In the genomic region with DNA sequence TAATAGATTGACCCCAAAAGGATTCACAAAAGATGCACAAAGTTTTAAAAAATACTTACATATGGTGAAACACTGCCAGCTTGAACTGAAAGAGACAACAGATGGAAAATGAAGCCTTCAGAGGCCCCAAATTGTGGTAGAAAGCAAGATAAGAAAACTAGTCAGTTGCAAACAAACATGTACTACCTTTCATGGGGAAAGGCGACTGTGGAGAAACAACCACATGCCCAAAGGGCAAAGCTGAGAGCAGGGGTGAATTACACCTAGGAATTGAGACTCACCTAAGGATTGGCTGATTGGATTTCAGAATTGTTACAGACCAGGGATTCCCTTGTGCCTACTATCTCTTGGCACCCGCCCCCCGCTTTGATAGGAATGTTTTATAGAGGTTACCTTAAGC, we compare ENCODE assay signal across 16 cellular contexts. TPM values are rescaled to one million over a fixed set of nuclear protein-coding genes. Genes with fewer than 3 reads are reported as not detected.
A peak's percentile ranks its signal among the peaks of the same experiment; 100 is the strongest.
DNase-seq lines count a peak whose midpoint lies in the region; ATAC-seq and TF ChIP-seq lines count a peak whose summit lies in the region.
"Had no signal": no experiment of that assay in that cellular context is flagged by ENCODE, and none has a peak within 500 bp of the region (broad histone marks: within the 10 kb centered on the region; RNA-seq: fewer than 3 reads in every experiment).

No MANE protein-coding gene starts in this region.

- no peak overlapping the region for H2BK5ac ChIP-seq in trophoblast cell (ENCODE audit: low read depth, low read length, poor library complexity)

- H3K9me3 Mint-ChIP-seq in activated CD4-positive, alpha-beta T cell treated with anti-CD3 and anti-CD28 coated beads for 36 hours (ENCODE audit: low read depth) = peaks cover 6% of the 10 kb centered on the region
- H3K9me3 Mint-ChIP-seq in activated naive CD8-positive, alpha-beta T cell treated with anti-CD3 and anti-CD28 coated beads, Interleukin-2, amount 10 ng/mL, durations not matched to agents 7 days and 5 days = no peaks in the 10 kb centered on the region

- no peak overlapping the region for H3K18ac ChIP-seq in trophoblast cell (ENCODE audit: low read length)

- H2BK120ac ChIP-seq in trophoblast cell (ENCODE audit: insufficient read depth, low read length, poor library complexity) = no peak overlapping the region

- H4K91ac ChIP-seq in trophoblast cell (ENCODE audit: low read depth, low read length) = no peak overlapping the region

- H3K79me1 ChIP-seq in trophoblast cell (ENCODE audit: low read length) = no peaks in the 10 kb centered on the region

- intact Hi-C loops in activated CD4-positive, alpha-beta T cell treated with anti-CD3 and anti-CD28 coated beads for 36 hours (cut with DNase I, micrococcal nuclease) = loop anchor here (5.0 to 10.0 kb wide), 4 partner anchors 37 to 989 kb away; a partner anchor contains a TSS
- intact Hi-C loops in prostate gland (cut with DNase I) = no loop called here

- no peak for TF ChIP-seq CTCF in prostate gland (IDR thresholded peaks at IDR 0.05)

- H3K14ac ChIP-seq in trophoblast cell (ENCODE audit: low read length) = no peak overlapping the region

- no peak overlapping the region for H3K23ac ChIP-seq in trophoblast cell (ENCODE audit: low read length)

- peaks cover 96% of the 10 kb centered on the region for H3K4me1 Mint-ChIP-seq in activated CD4-positive, alpha-beta T cell treated with anti-CD3 and anti-CD28 coated beads for 36 hours
- peaks cover 65% of the 10 kb centered on the region for H3K4me1 Mint-ChIP-seq in activated naive CD8-positive, alpha-beta T cell treated with anti-CD3 and anti-CD28 coated beads, Interleukin-2, amount 10 ng/mL, durations not matched to agents 7 days and 5 days

- no peak for TF ChIP-seq POLR2A in prostate gland (IDR thresholded peaks at IDR 0.05)

- no CpG with 5 or more reads among the region's 3 CpGs for WGBS in trophoblast cell (ENCODE audit: extremely low coverage, insufficient coverage, insufficient read length)
- WGBS in prostate gland = 89% methylated on average over 3 of the region's 3 CpGs

- H2BK12ac ChIP-seq in trophoblast cell (ENCODE audit: low read length) = no peak overlapping the region

- peak overlapping the region; percentile 75 for H3K4me3 Mint-ChIP-seq in activated CD4-positive, alpha-beta T cell treated with anti-CD3 and anti-CD28 coated beads for 36 hours
- H3K4me3 Mint-ChIP-seq in activated naive CD8-positive, alpha-beta T cell treated with anti-CD3 and anti-CD28 coated beads, Interleukin-2, amount 10 ng/mL, durations not matched to agents 7 days and 5 days = no peak overlapping the region

- H3K36me3 ChIP-seq in KOPT-K1 (ENCODE audit: insufficient read depth, low read length) (peaks cover 14% of the 10 kb centered on the region; the same call in 1 of the 2 replicates), trophoblast cell (ENCODE audit: control insufficient read depth in 1 of 2, insufficient read depth in 2 of 2, low read length in 2 of 2) (peaks cover 0 to 5% of the 10 kb centered on the region in 2 experiments), prostate gland (no peaks in the 10 kb centered on the region)
- H3K36me3 ChIP-seq: left lung, right lobe of liver had no signal

- H3K27me3 Mint-ChIP-seq in activated CD4-positive, alpha-beta T cell treated with anti-CD3 and anti-CD28 coated beads for 36 hours = no peaks in the 10 kb centered on the region
- no peaks in the 10 kb centered on the region for H3K27me3 Mint-ChIP-seq in activated naive CD8-positive, alpha-beta T cell treated with anti-CD3 and anti-CD28 coated beads, Interleukin-2, amount 10 ng/mL, durations not matched to agents 7 days and 5 days

- H2AFZ ChIP-seq in trophoblast cell (ENCODE audit: insufficient read depth, low read length, poor library complexity) = no peak overlapping the region

- no peak overlapping the region for H4K12ac ChIP-seq in trophoblast cell (ENCODE audit: low read depth, low read length)

- peak overlapping the region; percentile 82 for H3K4ac ChIP-seq in trophoblast cell (ENCODE audit: low read depth, low read length)

- no peak overlapping the region for H4K8ac ChIP-seq in trophoblast cell (ENCODE audit: low read depth, low read length)

- H3K27ac Mint-ChIP-seq in activated CD4-positive, alpha-beta T cell treated with anti-CD3 and anti-CD28 coated beads for 36 hours = peak overlapping the region; percentile 98
- peak overlapping the region; percentile 9 for H3K27ac Mint-ChIP-seq in activated naive CD8-positive, alpha-beta T cell treated with anti-CD3 and anti-CD28 coated beads, Interleukin-2, amount 10 ng/mL, durations not matched to agents 7 days and 5 days

- CTCF ChIA-PET in activated CD4-positive, alpha-beta T cell treated with anti-CD3 and anti-CD28 coated beads for 36 hours (lab: Charles Lee) = interaction anchor here (0.8 to 3.0 kb wide), 6 partner anchors 8 to 89 kb away, joined by 3 to 19 read pairs (median 4); no protein-coding TSS in a partner anchor

- H3K4me1 ChIP-seq in trophoblast cell (ENCODE audit: control insufficient read depth in 1 of 2, insufficient read depth in 2 of 2, low read length in 2 of 2) (peaks cover 7 to 11% of the 10 kb centered on the region in 2 experiments), prostate gland (replicated peaks) (peaks cover 18% of the 10 kb centered on the region)

- ATAC-seq in activated CD4-positive, alpha-beta T cell treated with anti-CD3 and anti-CD28 coated beads for 36 hours = no peak
- no peak for ATAC-seq in activated naive CD8-positive, alpha-beta T cell treated with anti-CD3 and anti-CD28 coated beads, Interleukin-2, amount 10 ng/mL, durations not matched to agents 7 days and 5 days (ENCODE audit: low read depth)
- no peak for ATAC-seq in GM21381 (IDR thresholded peaks at IDR 0.05; ENCODE audit: unreplicated experiment)
- ATAC-seq: heart left ventricle, left lung had no signal

- H3K9me3 ChIP-seq in KOPT-K1 (ENCODE audit: insufficient read depth, low read length, poor library complexity, severe bottlenecking) (no peaks in the 10 kb centered on the region), trophoblast cell (ENCODE audit: insufficient read depth, low read depth, low read length) (no peaks in the 10 kb centered on the region), prostate gland (no peaks in the 10 kb centered on the region)
- H3K9me3 ChIP-seq: heart left ventricle, left lung, right lobe of liver, stomach had no signal

- H3K9ac ChIP-seq in trophoblast cell (ENCODE audit: low read length) = no peak overlapping the region

- peak; percentile 36 for DNase-seq in activated CD4-positive, alpha-beta T cell treated with anti-CD3 and anti-CD28 coated beads for 36 hours
- DNase-seq in activated CD4-positive, alpha-beta T cell treated with anti-CD3 and anti-CD28 coated beads for 1 hour = no peak
- no peak for DNase-seq in activated naive CD8-positive, alpha-beta T cell treated with anti-CD3 and anti-CD28 coated beads, Interleukin-2, amount 10 ng/mL, durations not matched to agents 7 days and 5 days
- DNase-seq in trophoblast cell = no peak
- no peak for DNase-seq in NCI-H345 treated with DMSO at 0.1 percent for 48 hours (lab: John Stamatoyannopoulos, UW; ENCODE audit: unreplicated experiment)
- DNase-seq in prostate gland (ENCODE audit: low spot score) = no peak
- DNase-seq: activated CD4-positive, CD25-positive, alpha-beta regulatory T cell; H7; heart left ventricle; left lung; NCI-H1105 treated with DMSO at 0.1 percent for 48 hours; NCI-H345; right lobe of liver; stomach had no signal

- H2AK5ac ChIP-seq in trophoblast cell (ENCODE audit: low read length) = no peak overlapping the region

- peak overlapping the region; percentile 16 for H3K27ac ChIP-seq in KOPT-K1 (ENCODE audit: low read depth, low read length, poor library complexity, severe bottlenecking)
- H3K27ac ChIP-seq in trophoblast cell (ENCODE audit: low read depth, low read length) = no peak overlapping the region
- H3K27ac ChIP-seq in prostate gland = no peak overlapping the region
- H3K27ac ChIP-seq: left lung, right lobe of liver had no signal

- no peaks in the 10 kb centered on the region for H3K27me3 ChIP-seq in trophoblast cell (ENCODE audit: insufficient read depth, low read length)
- no peaks in the 10 kb centered on the region for H3K27me3 ChIP-seq in prostate gland (replicated peaks; ENCODE audit: insufficient read depth)
- H3K27me3 ChIP-seq: heart left ventricle, left lung, right lobe of liver, stomach had no signal

- H3K79me2 ChIP-seq in trophoblast cell (ENCODE audit: control insufficient read depth, insufficient read depth, low read length, poor library complexity) = peaks cover 20% of the 10 kb centered on the region

- peaks cover 47% of the 10 kb centered on the region for H3K36me3 Mint-ChIP-seq in activated CD4-positive, alpha-beta T cell treated with anti-CD3 and anti-CD28 coated beads for 36 hours (ENCODE audit: low read depth)
- H3K36me3 Mint-ChIP-seq in activated naive CD8-positive, alpha-beta T cell treated with anti-CD3 and anti-CD28 coated beads, Interleukin-2, amount 10 ng/mL, durations not matched to agents 7 days and 5 days = peaks cover 25% of the 10 kb centered on the region

- H3K4me2 ChIP-seq in trophoblast cell (ENCODE audit: low read length) = no peak overlapping the region

- no peak overlapping the region for H3K4me3 ChIP-seq in trophoblast cell (ENCODE audit: low read depth, low read length)
- no peak overlapping the region for H3K4me3 ChIP-seq in prostate gland
- H3K4me3 ChIP-seq: heart left ventricle, left lung, right lobe of liver, stomach had no signal

- POLR2A ChIA-PET in activated CD4-positive, alpha-beta T cell treated with anti-CD3 and anti-CD28 coated beads for 36 hours (lab: Charles Lee) = interaction anchor here (0.6 to 1.7 kb wide), 2 partner anchors 15 to 1095 kb away, joined by 3 to 7 read pairs; no protein-coding TSS in a partner anchor
- POLR2A ChIA-PET in activated naive CD8-positive, alpha-beta T cell treated with anti-CD3 and anti-CD28 coated beads, Interleukin-2, amount 10 ng/mL, durations not matched to agents 7 days and 5 days (lab: Charles Lee) = no interaction called here

RNA-seq across cellular contexts. Expression of a gene that starts 13.1 kb away (rescaled TPM):
- 10 to 100 TPM; 28.8 to 31.0 TPM for total RNA-seq in activated CD4-positive, alpha-beta T cell treated with anti-CD3 and anti-CD28 coated beads for 36 hours
- total RNA-seq in activated naive CD8-positive, alpha-beta T cell treated with anti-CD3 and anti-CD28 coated beads, Interleukin-2, amount 10 ng/mL, durations not matched to agents 7 days and 5 days = 10 to 100 TPM; 58.7 to 65.3 TPM
- 20.2 and 21.7 TPM in 2 replicates for polyA plus RNA-seq in trophoblast cell (2013)
- total RNA-seq in prostate gland = 10 to 100 TPM; 37.1 to 58.3 TPM
